Comparison of ENCODE assay signal across 13 cellular contexts in genomic region chr5:160007610-160008009, GRCh38. TPM values are rescaled to one million over a fixed set of nuclear protein-coding genes. Genes with fewer than 3 reads are reported as not detected.
DNase-seq lines count a peak whose midpoint lies in the region; ATAC-seq and TF ChIP-seq lines count a peak whose summit lies in the region.
"Had no signal": no experiment of that assay in that cellular context is flagged by ENCODE, and none has a peak within 500 bp of the region (broad histone marks: within the 10 kb centered on the region; RNA-seq: fewer than 3 reads in every experiment).

No MANE protein-coding gene starts in this region.

- H3K27me3 Mint-ChIP-seq in CD4-positive, alpha-beta T cell = peaks cover under 1% of the 10 kb centered on the region
- H3K27me3 Mint-ChIP-seq in GM23338 (ENCODE audit: insufficient read depth, low read depth, poor library complexity) = peaks cover 2% of the 10 kb centered on the region

- H3K4me1 ChIP-seq in GM23338 (ENCODE audit: insufficient read depth) = peaks cover 3% of the 10 kb centered on the region; the same call in 1 of the 2 replicates
- H3K4me1 ChIP-seq in hepatocyte (ENCODE audit: insufficient read depth) = peaks cover 19% of the 10 kb centered on the region
- peaks cover 15 to 43% (median 36%) of the 10 kb centered on the region in 4 donors for H3K4me1 ChIP-seq in transverse colon

- no peak for ATAC-seq in CD4-positive, alpha-beta T cell (ENCODE audit: poor library complexity)
- ATAC-seq in GM23338 = no peak
- no peak for ATAC-seq in GM21528 (IDR thresholded peaks at IDR 0.05; ENCODE audit: low FRiP score, unreplicated experiment)
- no peak for ATAC-seq in HG02759 (IDR thresholded peaks at IDR 0.05; ENCODE audit: unreplicated experiment)

- H3K36me3 ChIP-seq in GM23338 (ENCODE audit: insufficient read depth) = peaks cover 20% of the 10 kb centered on the region; the same call in 1 of the 2 replicates
- H3K36me3 ChIP-seq in hepatocyte (replicated peaks; ENCODE audit: insufficient read depth, low read depth) = no peaks in the 10 kb centered on the region
- peaks cover 0 to 4% (median 0%) of the 10 kb centered on the region in 4 donors for H3K36me3 ChIP-seq in transverse colon

- H4K20me1 ChIP-seq in GM23338 (replicated peaks; ENCODE audit: insufficient read depth) = 0 out of 2 replicates have a peak, but pooled peaks cover 8% of the 10 kb centered on the region
- no peaks in the 10 kb centered on the region for H4K20me1 ChIP-seq in hepatocyte (ENCODE audit: insufficient read depth, poor library complexity, severe bottlenecking)

- in situ Hi-C loops in transverse colon (cut with MboI; ENCODE audit: low pct_ligation_motif_present in 1 of 4, low pct_unique_long_range_greater_than_20kb in 1 of 4, low sequenced_read_pairs in 3 of 4) = loop anchor here in 1 of 4 donors (25.0 kb wide), 1 partner anchor 330 kb away; no protein-coding TSS in a partner anchor

- no peak for DNase-seq in CD4-positive, alpha-beta T cell
- DNase-seq in GM23338 (ENCODE audit: low spot score) (no peak), hepatocyte (ENCODE audit: low spot score) (peak; percentile 14), transverse colon (no peak), mesenteric fat pad (ENCODE audit: low spot score) (no peak)
- DNase-seq: GF-D8, GOT3, H9, KBM-7 had no signal

- no peak for TF ChIP-seq POLR2A in transverse colon (IDR thresholded peaks at IDR 0.05)

- no peaks in the 10 kb centered on the region for H3F3A ChIP-seq in GM23338 (replicated peaks; ENCODE audit: low read depth)

- H3K4me3 ChIP-seq in GM23338 = no peak overlapping the region
- H3K4me3 ChIP-seq in hepatocyte = no peak overlapping the region
- no peak overlapping the region for H3K4me3 ChIP-seq in transverse colon

- POLR2A ChIA-PET in CD4-positive, alpha-beta T cell (lab: Charles Lee) = interaction anchor here (0.9 to 1.7 kb wide), 2 partner anchors 21 to 111 kb away, joined by 4 to 12 read pairs; partner anchors contain the start of gene PWWP2A

- peaks cover 29% of the 10 kb centered on the region for H3K79me2 ChIP-seq in GM23338 (replicated peaks; ENCODE audit: insufficient read depth)
- H3K79me2 ChIP-seq in hepatocyte = peaks cover 35% of the 10 kb centered on the region

- no peaks in the 10 kb centered on the region for H3K9me2 ChIP-seq in GM23338 (ENCODE audit: insufficient read depth)
- no peaks in the 10 kb centered on the region for H3K9me2 ChIP-seq in hepatocyte (replicated peaks; ENCODE audit: insufficient read depth)

- no peak overlapping the region for H3K27ac ChIP-seq in CD4-positive, alpha-beta T cell (ENCODE audit: low read depth, low read length)
- no peak overlapping the region for H3K27ac ChIP-seq in GM23338 (ENCODE audit: low read depth)
- H3K27ac ChIP-seq in hepatocyte = no peak overlapping the region
- H3K27ac ChIP-seq in transverse colon = peak overlapping the region in 3 of 4 donors; percentile 89 to 95 (median 92)
- H3K27ac ChIP-seq: HL-60 had no signal

- H3K4me2 ChIP-seq in GM23338 (no peak overlapping the region), hepatocyte (no peak overlapping the region)

- CTCF ChIA-PET in CD4-positive, alpha-beta T cell (lab: Charles Lee) = interaction anchor here (0.6 to 4.2 kb wide), 3 partner anchors 14 to 115 kb away, joined by 3 to 29 read pairs (median 4); no protein-coding TSS in a partner anchor

- 92% methylated on average over 3 of the region's 3 CpGs for WGBS in hepatocyte (ENCODE audit: low lambda C conversion rate, missing lambda C conversion rate)
- WGBS in transverse colon (ENCODE audit: low coverage in 1 of 2), 2 donors = 69 to 100% methylated on average over 1 to 3 of the region's 3 CpGs

- H2AFZ ChIP-seq in GM23338 = peak overlapping the region; percentile 64; the same call in 1 of the 2 replicates
- no peak overlapping the region for H2AFZ ChIP-seq in hepatocyte

- peaks cover 30% of the 10 kb centered on the region for H3K4me1 Mint-ChIP-seq in CD4-positive, alpha-beta T cell (ENCODE audit: low read depth)
- H3K4me1 Mint-ChIP-seq in GM23338 = peaks cover 10% of the 10 kb centered on the region

- intact Hi-C loops in CD4-positive, alpha-beta T cell (cut with DNase I, micrococcal nuclease) = loop anchor here (2.0 to 5.0 kb wide), 4 partner anchors 110 to 799 kb away; partner anchors contain the start of genes IL12B (in 1 of the 2), PWWP2A (in 1 of the 2), RNF145 (in 1 of the 2) and SLU7 (in 1 of the 2)
- intact Hi-C loops in transverse colon (cut with DNase I; ENCODE audit: low total_unique reads) = no loop called here

- peak overlapping the region; percentile 10 for H3K27ac Mint-ChIP-seq in CD4-positive, alpha-beta T cell
- H3K27ac Mint-ChIP-seq in GM23338 = no peak overlapping the region

- TF ChIP-seq EP300 in transverse colon (IDR thresholded peaks at IDR 0.05; ENCODE audit: low read depth) = no peak

- no peak overlapping the region for H3K4me3 Mint-ChIP-seq in CD4-positive, alpha-beta T cell
- no peak overlapping the region for H3K4me3 Mint-ChIP-seq in GM23338
- H3K4me3 Mint-ChIP-seq: CD14-positive monocyte had no signal

- peaks cover 31% of the 10 kb centered on the region for H3K36me3 Mint-ChIP-seq in CD4-positive, alpha-beta T cell (ENCODE audit: low read depth)
- peaks cover 23% of the 10 kb centered on the region for H3K36me3 Mint-ChIP-seq in GM23338 (ENCODE audit: low read depth)

- H3K9me3 Mint-ChIP-seq in CD4-positive, alpha-beta T cell = no peaks in the 10 kb centered on the region
- no peaks in the 10 kb centered on the region for H3K9me3 Mint-ChIP-seq in GM23338
- H3K9me3 Mint-ChIP-seq: CD14-positive monocyte, H9 had no signal

- TF ChIP-seq CTCF in CD4-positive, alpha-beta T cell (IDR thresholded peaks at IDR 0.05) = no peak
- TF ChIP-seq CTCF in GM23338 (conservative IDR thresholded peaks at IDR 0.05; ENCODE audit: low read depth in 2 of 2) (no peak), hepatocyte (IDR thresholded peaks at IDR 0.05; ENCODE audit: poor library complexity) (no peak), transverse colon (IDR thresholded peaks at IDR 0.05) (no peak)

- H3K27me3 ChIP-seq in CD4-positive, alpha-beta T cell (ENCODE audit: control insufficient read depth, insufficient read depth, low read length) = no peaks in the 10 kb centered on the region
- H3K27me3 ChIP-seq in GM23338 (ENCODE audit: insufficient read depth) (no peaks in the 10 kb centered on the region), hepatocyte (no peaks in the 10 kb centered on the region), transverse colon (no peaks in the 10 kb centered on the region)

- H3K9me3 ChIP-seq in CD4-positive, alpha-beta T cell (ENCODE audit: control insufficient read depth, low read length) = no peaks in the 10 kb centered on the region
- H3K9me3 ChIP-seq in hepatocyte (ENCODE audit: low read depth) = no peaks in the 10 kb centered on the region
- no peaks in the 10 kb centered on the region for H3K9me3 ChIP-seq in transverse colon

TF ChIP-seq in GM23338, 12 proteins besides CTCF, POLR2A, EP300 and RAD21:
- TF ChIP-seq POLR2AphosphoS5 (IDR thresholded peaks at IDR 0.05; ENCODE audit: low read depth) (no peak), STAT1 (IDR thresholded peaks at IDR 0.05; ENCODE audit: unreplicated experiment) (no peak), JUNB (IDR thresholded peaks at IDR 0.05; ENCODE audit: unreplicated experiment) (no peak)

RNA-seq across cellular contexts. Expression of gene TTC1, which starts 1.3 kb away (rescaled TPM):
- total RNA-seq in CD4-positive, alpha-beta T cell = 10 to 100 TPM; 15.9 to 16.3 TPM
- 48.9 and 51.5 TPM in 2 replicates for total RNA-seq in GM23338 (2014; rRNA removed; shearing (Covaris generic))
- polyA plus RNA-seq in GM23338 (2016; fragmentation: Nextera tagmentation; extraction: Ambion mirVana) (115 and 131 TPM in 2 replicates), hepatocyte (50.2 and 57.3 TPM in 2 replicates)
- total RNA-seq in hepatocyte (41.8 and 46.9 TPM in 2 replicates), transverse colon (10 to 100 TPM in 3 of 4 donors, 1 to 10 TPM in 1; 5.8 to 42.2 (median 24.8) TPM), mesenteric fat pad (43.2 TPM)

Comparison
In these comparisons a context has a peak if more than half of its experiments do, and no peak if none do; other contexts are left out.
1. H3K27ac ChIP-seq: peak in transverse colon (3 of 4); none in CD4-positive, alpha-beta T cell (single experiment), GM23338 (single experiment) and hepatocyte (single experiment).